9 cellular contexts compared by ENCODE assay signal in genomic region chr2:233079473-233079877, GRCh38. TPM values are rescaled to one million over a fixed set of nuclear protein-coding genes. Genes with fewer than 3 reads are reported as not detected.
DNase-seq lines count a peak whose midpoint lies in the region; ATAC-seq, FAIRE-seq and TF ChIP-seq lines count a peak whose summit lies in the region.
"Had no signal": no experiment of that assay in that cellular context is flagged by ENCODE, and none has a peak within 500 bp of the region (broad histone marks: within the 10 kb centered on the region; RNA-seq: fewer than 3 reads in every experiment).

No MANE protein-coding gene starts in this region.

- no peaks in the 10 kb centered on the region for H3K9me3 Mint-ChIP-seq in activated naive CD4-positive, alpha-beta T cell treated with anti-CD3 and anti-CD28 coated beads, Interleukin-2, amount 50 U/mL, for 24 hours

- no peaks in the 10 kb centered on the region for H3K36me3 ChIP-seq in upper lobe of right lung

- H3K4me3 Mint-ChIP-seq in activated naive CD4-positive, alpha-beta T cell treated with anti-CD3 and anti-CD28 coated beads, Interleukin-2, amount 50 U/mL, for 24 hours: peak overlapping the region; percentile 72

- peaks cover 63% of the 10 kb centered on the region for H3K4me1 ChIP-seq in upper lobe of right lung

- no peak overlapping the region for H3K4me3 ChIP-seq in upper lobe of right lung

- intact Hi-C loops in upper lobe of right lung (cut with DNase I): no loop called here

- no peaks in the 10 kb centered on the region for H3K27me3 ChIP-seq in upper lobe of right lung

- H3K4me1 Mint-ChIP-seq in activated naive CD4-positive, alpha-beta T cell treated with anti-CD3 and anti-CD28 coated beads, Interleukin-2, amount 50 U/mL, for 24 hours: peaks cover 65% of the 10 kb centered on the region

- FAIRE-seq in RCC 7860 (lab: Jason Lieb, UNC): no peak

- DNase-seq in activated naive CD4-positive, alpha-beta T cell (lab: John Stamatoyannopoulos, UW): no peak
- peak; percentile 56 for DNase-seq in upper lobe of right lung
- DNase-seq in NCI-H748 (lab: John Stamatoyannopoulos, UW; ENCODE audit: unreplicated experiment): no peak
- DNase-seq in RCC 7860 (ENCODE audit: low spot score): no peak

- peaks cover 13% of the 10 kb centered on the region for H3K36me3 Mint-ChIP-seq in activated naive CD4-positive, alpha-beta T cell treated with anti-CD3 and anti-CD28 coated beads, Interleukin-2, amount 50 U/mL, for 24 hours

- no peaks in the 10 kb centered on the region for H3K9me3 ChIP-seq in upper lobe of right lung

- ATAC-seq in HG03439 (IDR thresholded peaks at IDR 0.05; ENCODE audit: unreplicated experiment) (peak; percentile 31), upper lobe of right lung (no peak), HG03039 (IDR thresholded peaks at IDR 0.05; ENCODE audit: unreplicated experiment) (no peak)

- peak overlapping the region; percentile 84 for H3K27ac Mint-ChIP-seq in activated naive CD4-positive, alpha-beta T cell treated with anti-CD3 and anti-CD28 coated beads, Interleukin-2, amount 50 U/mL, for 24 hours

- peak overlapping the region; percentile 16 for H3K27ac ChIP-seq in angular gyrus (ENCODE audit: low read depth, low read length)
- H3K27ac ChIP-seq in upper lobe of right lung: no peak overlapping the region
- H3K27ac ChIP-seq: KMS-11 had no signal

- TF ChIP-seq CTCF in upper lobe of right lung (IDR thresholded peaks at IDR 0.05): no peak

- no peaks in the 10 kb centered on the region for H3K27me3 Mint-ChIP-seq in activated naive CD4-positive, alpha-beta T cell treated with anti-CD3 and anti-CD28 coated beads, Interleukin-2, amount 50 U/mL, for 24 hours

RNA-seq across cellular contexts. Expression of gene INPP5D, which starts 19.3 kb away (rescaled TPM):
- 33.3 TPM for total RNA-seq in upper lobe of right lung

RNA-seq across cellular contexts. Expression of gene NEU2, which starts 47.0 kb away (rescaled TPM):
- not detected for total RNA-seq in upper lobe of right lung
